In genomic region chr4:139940600-139940999, GRCh38 we compare ENCODE assay signal across 21 cellular contexts.
DNase-seq lines count a peak whose midpoint lies in the region; ATAC-seq and TF ChIP-seq lines count a peak whose summit lies in the region.
"Had no signal": no experiment of that assay in that cellular context is flagged by ENCODE, and none has a peak within 500 bp of the region (broad histone marks: within the 10 kb centered on the region; RNA-seq: fewer than 3 reads in every experiment).

No MANE protein-coding gene starts in this region.

- H3K9me3 Mint-ChIP-seq in activated CD8-positive, alpha-beta T cell treated with anti-CD3 and anti-CD28 coated beads, Interleukin-2, amount 10 ng/mL, durations not matched to agents 7 days and 5 days (ENCODE audit: insufficient read depth): no peaks in the 10 kb centered on the region
- peaks cover 0 to 2% of the 10 kb centered on the region in 2 donors for H3K9me3 Mint-ChIP-seq in effector memory CD8-positive, alpha-beta T cell
- H3K9me3 Mint-ChIP-seq: CD4-positive, CD25-positive, alpha-beta regulatory T cell had no signal

- CTCF ChIA-PET in HEK293 (lab: Yijun Ruan, JAX): no interaction called here
- CTCF ChIA-PET in activated CD8-positive, alpha-beta T cell treated with anti-CD3 and anti-CD28 coated beads, Interleukin-2, amount 10 ng/mL, durations not matched to agents 7 days and 5 days (lab: Charles Lee): no interaction called here

- no peak overlapping the region for H3K4me3 ChIP-seq in AG10803 (ENCODE audit: low read length)
- no peak overlapping the region for H3K4me3 ChIP-seq in HEK293 (ENCODE audit: low read depth, low read length)
- H3K4me3 ChIP-seq: BLaER1, K562, SJCRH30 had no signal

- H3K9me3 ChIP-seq in HEK293 (ENCODE audit: control insufficient read depth, insufficient read depth, low read depth, low read length): no peaks in the 10 kb centered on the region
- H3K9me3 ChIP-seq: BLaER1, SJCRH30 had no signal

- no peak overlapping the region for H3K27ac Mint-ChIP-seq in activated CD8-positive, alpha-beta T cell treated with anti-CD3 and anti-CD28 coated beads, Interleukin-2, amount 10 ng/mL, durations not matched to agents 7 days and 5 days
- no peak overlapping the region for H3K27ac Mint-ChIP-seq in effector memory CD8-positive, alpha-beta T cell
- H3K27ac Mint-ChIP-seq: CD4-positive, CD25-positive, alpha-beta regulatory T cell had no signal

- H3K27ac ChIP-seq in HEK293 (ENCODE audit: extremely low read depth, low read depth, low read length): no peak overlapping the region
- H3K27ac ChIP-seq: BLaER1, SJCRH30 had no signal

- H3K4me1 ChIP-seq in HEK293 (ENCODE audit: control insufficient read depth, insufficient read depth, low read length): no peaks in the 10 kb centered on the region
- H3K4me1 ChIP-seq: BLaER1 had no signal

- H3K36me3 ChIP-seq in HEK293 (ENCODE audit: control insufficient read depth in 2 of 2, insufficient read depth in 1 of 2, low read length in 2 of 2): no peaks in the 10 kb centered on the region
- H3K36me3 ChIP-seq: BLaER1, SJCRH30 had no signal

- H3K36me3 Mint-ChIP-seq in activated CD8-positive, alpha-beta T cell treated with anti-CD3 and anti-CD28 coated beads, Interleukin-2, amount 10 ng/mL, durations not matched to agents 7 days and 5 days (ENCODE audit: low read depth): no peaks in the 10 kb centered on the region
- no peaks in the 10 kb centered on the region for H3K36me3 Mint-ChIP-seq in effector memory CD8-positive, alpha-beta T cell (ENCODE audit: insufficient read depth)

- H3K27me3 Mint-ChIP-seq in activated CD8-positive, alpha-beta T cell treated with anti-CD3 and anti-CD28 coated beads, Interleukin-2, amount 10 ng/mL, durations not matched to agents 7 days and 5 days (ENCODE audit: low read depth): peaks cover 5% of the 10 kb centered on the region
- peaks cover 0 to 5% of the 10 kb centered on the region in 2 donors for H3K27me3 Mint-ChIP-seq in effector memory CD8-positive, alpha-beta T cell
- H3K27me3 Mint-ChIP-seq: CD4-positive, CD25-positive, alpha-beta regulatory T cell had no signal

- TF ChIP-seq CTCF in AG10803 (conservative IDR thresholded peaks at IDR 0.05; ENCODE audit: low read length) (no peak), HEK293 (tag by site-specific recombination; IDR thresholded peaks at IDR 0.05) (no peak)

- peak; percentile 52 for DNase-seq in AG10803 (ENCODE audit: low read depth)
- DNase-seq in amniotic epithelial cell (ENCODE audit: low read depth): peak; percentile 12
- DNase-seq in iris pigment epithelial cell (ENCODE audit: low read depth): peak; percentile 15
- no peak for DNase-seq in activated CD8-positive, alpha-beta T cell treated with anti-CD3 and anti-CD28 coated beads, Interleukin-2, amount 10 ng/mL, durations not matched to agents 7 days and 5 days
- no peak for DNase-seq in effector memory CD8-positive, alpha-beta T cell
- DNase-seq: CD4-positive, CD25-positive, alpha-beta regulatory T cell; HCEC 1CT; Kasumi-1; NCI-H1092 treated with DMSO at 0.1 percent for 48 hours; NCI-H1436; NCI-H187; NCI-H2081 treated with DMSO at 0.1 percent for 48 hours; NCI-H524; NCI-H748 treated with DMSO at 0.1 percent for 48 hours; PC-3; SJCRH30 had no signal

- no peaks in the 10 kb centered on the region for H3K4me1 Mint-ChIP-seq in activated CD8-positive, alpha-beta T cell treated with anti-CD3 and anti-CD28 coated beads, Interleukin-2, amount 10 ng/mL, durations not matched to agents 7 days and 5 days (ENCODE audit: low read depth)
- no peaks in the 10 kb centered on the region for H3K4me1 Mint-ChIP-seq in effector memory CD8-positive, alpha-beta T cell (ENCODE audit: low read depth in 2 of 2)
- H3K4me1 Mint-ChIP-seq: CD4-positive, CD25-positive, alpha-beta regulatory T cell had no signal

- POLR2A ChIA-PET in HEK293 (lab: Yijun Ruan, JAX): interaction anchor here (0.7 kb wide), 1 partner anchor 955 kb away, joined by 5 read pairs; no protein-coding TSS in a partner anchor
- POLR2A ChIA-PET in activated CD8-positive, alpha-beta T cell treated with anti-CD3 and anti-CD28 coated beads, Interleukin-2, amount 10 ng/mL, durations not matched to agents 7 days and 5 days (lab: Charles Lee): no interaction called here

- no peak overlapping the region for H3K4me3 Mint-ChIP-seq in activated CD8-positive, alpha-beta T cell treated with anti-CD3 and anti-CD28 coated beads, Interleukin-2, amount 10 ng/mL, durations not matched to agents 7 days and 5 days
- no peak overlapping the region for H3K4me3 Mint-ChIP-seq in effector memory CD8-positive, alpha-beta T cell
- H3K4me3 Mint-ChIP-seq: CD4-positive, CD25-positive, alpha-beta regulatory T cell had no signal

- ATAC-seq in activated CD8-positive, alpha-beta T cell treated with anti-CD3 and anti-CD28 coated beads, Interleukin-2, amount 10 ng/mL, durations not matched to agents 7 days and 5 days: no peak
- ATAC-seq in SK-N-SH treated with all-trans-retinoic acid at 6 μM for 48 hours: no peak
- no peak for ATAC-seq in effector memory CD8-positive, alpha-beta T cell (replicated peaks)
- ATAC-seq: K562, PC-3, Right ventricle myocardium inferior had no signal

TF ChIP-seq in HEK293, 187 proteins besides CTCF, POLR2A, EP300 and RAD21:
- TF ChIP-seq ZNF184 (tag by site-specific recombination; IDR thresholded peaks at IDR 0.05) (no peak), PRDM10 (tag by site-specific recombination; IDR thresholded peaks at IDR 0.05) (peak; percentile 79)

TF ChIP-seq in SK-N-SH treated with all-trans-retinoic acid at 6 μM for 48 hours, 23 proteins besides CTCF, POLR2A, EP300 and RAD21:
- no peak for TF ChIP-seq CREB5 (CRISPR knock-in tag; IDR thresholded peaks at IDR 0.05; ENCODE audit: low read depth)
- TF ChIP-seq TOX (CRISPR knock-in tag; IDR thresholded peaks at IDR 0.05; ENCODE audit: borderline replicate concordance): no peak
- TF ChIP-seq CSDC2 (CRISPR knock-in tag; IDR thresholded peaks at IDR 0.05): no peak
- no peak for TF ChIP-seq POU6F1 (CRISPR knock-in tag; IDR thresholded peaks at IDR 0.05; ENCODE audit: borderline replicate concordance, low read depth)
- TF ChIP-seq ZNF8 (CRISPR knock-in tag; IDR thresholded peaks at IDR 0.05): no peak
- TF ChIP-seq TCF4 (CRISPR knock-in tag; IDR thresholded peaks at IDR 0.05; ENCODE audit: borderline replicate concordance): no peak
- TF ChIP-seq ZFP30 (CRISPR knock-in tag; IDR thresholded peaks at IDR 0.05): no peak
- TF ChIP-seq TSHZ2 (CRISPR knock-in tag; IDR thresholded peaks at IDR 0.05): no peak

Comparison
In these comparisons a context has a peak if more than half of its experiments do, and no peak if none do; other contexts are left out.
1. DNase-seq: peak in AG10803 (single experiment), amniotic epithelial cell (single experiment) and iris pigment epithelial cell (single experiment); none in activated CD8-positive, alpha-beta T cell treated with anti-CD3 and anti-CD28 coated beads, Interleukin-2, amount 10 ng/mL, durations not matched to agents 7 days and 5 days (single experiment) and effector memory CD8-positive, alpha-beta T cell (0 of 3).